Comparison of ENCODE assay signal across 8 cellular contexts in genomic region chr1:109240158-109241152, GRCh38. TPM values are rescaled to one million over a fixed set of nuclear protein-coding genes. Genes with fewer than 3 reads are reported as not detected.
DNase-seq lines count a peak whose midpoint lies in the region; ATAC-seq, FAIRE-seq and TF ChIP-seq lines count a peak whose summit lies in the region.

No MANE protein-coding gene starts in this region.

- RAD21 ChIA-PET in GM12878 (lab: Charles Lee; ENCODE audit: unreplicated experiment): interaction anchor here (0.9 to 1.9 kb wide), 2 partner anchors 158 to 292 kb away, joined by 3 to 7 read pairs; partner anchors contain the start of gene SORT1

- H2AFZ ChIP-seq in GM12878 (ENCODE audit: control insufficient read depth, low read depth, low read length): no peak overlapping the region

- H3K9me3 ChIP-seq in BLaER1: no peaks in the 10 kb centered on the region
- no peaks in the 10 kb centered on the region for H3K9me3 ChIP-seq in GM12878 (replicated peaks; ENCODE audit: control insufficient read depth, insufficient read depth, low read length)
- H3K9me3 ChIP-seq in stomach: no peaks in the 10 kb centered on the region

- in situ Hi-C loops in GM12878 (cut with MboI): no loop called here

- H3K9ac ChIP-seq in BLaER1 (no peak overlapping the region), GM12878 (ENCODE audit: control insufficient read depth, insufficient read depth, low read length) (no peak overlapping the region)

- no peaks in the 10 kb centered on the region for H3K79me2 ChIP-seq in GM12878 (ENCODE audit: control insufficient read depth, insufficient read depth, low read length)

- H3K27me3 ChIP-seq in BLaER1: peaks cover 9% of the 10 kb centered on the region; the same call in 1 of the 2 replicates
- H3K27me3 ChIP-seq in GM12878 (replicated peaks in 1 of 2; ENCODE audit: control insufficient read depth in 2 of 2, insufficient read depth in 2 of 2, low read length in 1 of 2): no peaks in the 10 kb centered on the region
- H3K27me3 ChIP-seq in stomach: peaks cover 0 to 10% (median 0%) of the 10 kb centered on the region in 3 donors

- FAIRE-seq in GM12878 (lab: Jason Lieb, UNC): no peak

- TF ChIP-seq CTCF in GM12878 (IDR thresholded peaks at IDR 0.05 in 2 of 3, conservative IDR thresholded peaks at IDR 0.05 in 1 of 3; ENCODE audit: control insufficient read depth in 2 of 3, extremely low read depth in 1 of 3, insufficient read depth in 1 of 3, low read depth in 3 of 3, low read length in 3 of 3) (no peak), stomach (IDR thresholded peaks at IDR 0.05) (no peak)

- BruUV-seq in GM12878 (replicated peaks; lab: Mats Ljungman, UMichigan): no TSS peak

- H3K4me3 ChIP-seq in BLaER1 (no peak overlapping the region), GM12878 (no peak overlapping the region), stomach (no peak overlapping the region)

- H4K20me1 ChIP-seq in BLaER1: peaks cover 28% of the 10 kb centered on the region
- H4K20me1 ChIP-seq in GM12878 (ENCODE audit: control insufficient read depth, insufficient read depth): no peaks in the 10 kb centered on the region

- no peak for TF ChIP-seq RAD21 in GM12878 (IDR thresholded peaks at IDR 0.05; ENCODE audit: insufficient read depth, low read depth, low read length)

- 66% methylated on average over 26 of the region's 26 CpGs for WGBS in GM12878 (ENCODE audit: insufficient coverage, insufficient replicate concordance, low lambda C conversion rate, missing lambda C conversion rate)
- 24 to 36% (median 28%) methylated on average over 25 to 26 of the region's 26 CpGs for WGBS in stomach, 5 donors

- 0 out of 2 replicates have a peak, but pooled peaks have one; percentile 11 for TF ChIP-seq POLR2A in GM12878 (IDR thresholded peaks at IDR 0.05; ENCODE audit: low read depth, low read length)
- TF ChIP-seq POLR2A in stomach (IDR thresholded peaks at IDR 0.05): no peak

- POLR2A ChIA-PET in GM12878 (lab: Charles Lee): interaction anchor here (1.1 kb wide), 1 partner anchor 17 kb away, joined by 3 read pairs; no protein-coding TSS in a partner anchor

- CTCF ChIA-PET in GM12878 (lab: Yijun Ruan, JAX): interaction anchor here (0.7 to 2.4 kb wide), 6 partner anchors 39 to 292 kb away, joined by 3 to 11 read pairs (median 8); no protein-coding TSS in a partner anchor

- H3K27ac ChIP-seq in BLaER1 (no peak overlapping the region), GM12878 (ENCODE audit: control insufficient read depth, insufficient read depth) (no peak overlapping the region), stomach (peak overlapping the region; percentile 7 to 59 (median 56))

- peak; percentile 40 for DNase-seq in LHCN-M2 (ENCODE audit: low read depth)
- no peak for DNase-seq in GM12878 (ENCODE audit: low read depth, low spot score)
- DNase-seq in iPS-NIHi11 (ENCODE audit: low spot score): peak; percentile 56
- peak; percentile 54 for DNase-seq in stomach
- no peak for DNase-seq in foreskin melanocyte
- DNase-seq in stimulated activated naive CD4-positive, alpha-beta T cell treated with Interleukin-2 at 50 U/mL for 16 hours (lab: John Stamatoyannopoulos, UW): no peak
- no peak for DNase-seq in HuH-7 (ENCODE audit: low spot score)

- peaks cover 10% of the 10 kb centered on the region; the same call in 1 of the 2 replicates for H3K4me1 ChIP-seq in BLaER1
- no peaks in the 10 kb centered on the region for H3K4me1 ChIP-seq in GM12878 (ENCODE audit: control insufficient read depth, insufficient read depth, low read length)
- H3K4me1 ChIP-seq in stomach: peaks cover 22 to 36% (median 33%) of the 10 kb centered on the region in 4 donors

- intact Hi-C loops in GM12878 (cut with micrococcal nuclease; ENCODE audit: unreplicated experiment): no loop called here
- intact Hi-C loops in stomach (cut with DNase I; ENCODE audit: low total_unique reads): no loop called here

- H3K36me3 ChIP-seq in BLaER1 (peaks cover 48% of the 10 kb centered on the region), GM12878 (ENCODE audit: control insufficient read depth in 2 of 2, insufficient read depth in 2 of 2, low read length in 1 of 2) (peaks cover 13 to 25% of the 10 kb centered on the region in 2 experiments), stomach (peaks cover 36 to 42% (median 40%) of the 10 kb centered on the region in 4 donors)

- H3K4me2 ChIP-seq in BLaER1: 0 out of 2 replicates have a peak overlapping the region, but pooled peaks have one; percentile 9
- no peak overlapping the region for H3K4me2 ChIP-seq in GM12878 (ENCODE audit: control insufficient read depth, insufficient read depth)

- ATAC-seq in GM12878: peak; percentile 8; the same call in 2 of the 3 replicates

- SMC1A ChIA-PET in GM12878 (lab: Charles Lee; ENCODE audit: uncharacterized antibody, unreplicated experiment): interaction anchor here (1.1 to 1.5 kb wide), 2 partner anchors 23 to 292 kb away, joined by 3 to 4 read pairs; no protein-coding TSS in a partner anchor

- TF ChIP-seq EP300 in GM12878 (IDR thresholded peaks at IDR 0.05; ENCODE audit: borderline replicate concordance in 1 of 2, control insufficient read depth in 1 of 2, low read depth in 2 of 2, low read length in 2 of 2): no peak
- TF ChIP-seq EP300 in stomach (IDR thresholded peaks at IDR 0.05): no peak

RNA-seq across cellular contexts. Expression of gene CELSR2, which starts 8.9 kb away (rescaled TPM):
- total RNA-seq in LHCN-M2 (2014; rRNA removed) (0.06 and 0.17 TPM in 2 replicates), GM12878 (2014; rRNA removed) (under 0.01 TPM in 1 of 2 replicates, not detected in the other), GM12878 (2014; rRNA removed; fragmentation: Illumina TruSeq; extraction: Trizol) (0.04 and 0.14 TPM in 2 replicates), GM12878 (2021) (0.15 and 0.19 TPM in 2 replicates), stomach (10 to 100 TPM in 1 of 5 donors, 1 to 10 TPM in 4; 3.5 to 18.7 (median 7.2) TPM)
- 0.36 TPM for polyA plus RNA-seq in LHCN-M2 (2012)
- 0.27 TPM in 2 replicates for total RNA-seq in GM12878 (2013; cell fraction: nucleolus; rRNA removed)
- 0.13 TPM for polyA plus RNA-seq in GM12878 (2011; ENCODE audit: low read depth)
- polyA plus RNA-seq in GM12878 (2011; rRNA removed) (0.03 and 0.07 TPM in 2 replicates), GM12878 (2014; fragmentation: Illumina TruSeq; extraction: Trizol) (0.02 and 0.10 TPM in 2 replicates), GM12878 (2014; fragmentation: Nextera tagmentation; extraction: Ambion mirVana) (not detected), GM12878 (2014; rRNA removed) (0.01 and 0.19 TPM in 2 replicates), GM12878 (2016; fragmentation: Nextera tagmentation; extraction: Ambion mirVana) (under 1 TPM; 0.03 to 0.04 TPM), stomach (1 to 10 TPM in 2 of 3 donors, under 1 TPM in 1; 0.76 to 8.7 (median 1.5) TPM)
- polyA plus RNA-seq in GM12878 (2011; cell fraction: cytosol; rRNA removed): 0.09 and 0.10 TPM in 2 replicates
- polyA plus RNA-seq in GM12878 (2011; cell fraction: nucleus; rRNA removed): 0.78 TPM in 2 replicates
- polyA plus RNA-seq in GM12878 (2012): 0.31 and 0.45 TPM in 2 replicates
- 0.62 and 2.3 TPM in 2 replicates for polyA minus RNA-seq in GM12878 (2011; rRNA and poly(A)+ RNA removed)
- polyA minus RNA-seq in GM12878 (2011; cell fraction: cytosol; rRNA and poly(A)+ RNA removed): 0.21 and 0.27 TPM in 2 replicates
- polyA minus RNA-seq in GM12878 (2011; cell fraction: nucleus; rRNA and poly(A)+ RNA removed): 0.48 and 0.86 TPM in 2 replicates

RNA-seq across cellular contexts. Expression of gene SARS1, which starts 26.7 kb away (rescaled TPM):
- total RNA-seq in LHCN-M2 (2014; rRNA removed): 134 and 149 TPM in 2 replicates
- 165 TPM for polyA plus RNA-seq in LHCN-M2 (2012)
- total RNA-seq in GM12878 (2013; cell fraction: nucleolus; rRNA removed): 124 and 126 TPM in 2 replicates
- 120 and 123 TPM in 2 replicates for total RNA-seq in GM12878 (2014; rRNA removed)
- total RNA-seq in GM12878 (2014; rRNA removed; fragmentation: Illumina TruSeq; extraction: Trizol): 133 and 137 TPM in 2 replicates
- total RNA-seq in GM12878 (2021): 110 and 115 TPM in 2 replicates
- polyA plus RNA-seq in GM12878 (2011; ENCODE audit: low read depth): 93.3 TPM
- 87.1 and 116 TPM in 2 replicates for polyA plus RNA-seq in GM12878 (2011; rRNA removed)
- polyA plus RNA-seq in GM12878 (2011; cell fraction: cytosol; rRNA removed): 109 and 122 TPM in 2 replicates
- polyA plus RNA-seq in GM12878 (2011; cell fraction: nucleus; rRNA removed): 128 and 149 TPM in 2 replicates
- 102 and 112 TPM in 2 replicates for polyA plus RNA-seq in GM12878 (2012)
- 139 and 152 TPM in 2 replicates for polyA plus RNA-seq in GM12878 (2014; fragmentation: Illumina TruSeq; extraction: Trizol)
- polyA plus RNA-seq in GM12878 (2014; fragmentation: Nextera tagmentation; extraction: Ambion mirVana): 100 to 1,000 TPM; 148 to 202 TPM
- polyA plus RNA-seq in GM12878 (2014; rRNA removed): 103 and 110 TPM in 2 replicates
- 100 to 1,000 TPM; 163 to 168 TPM for polyA plus RNA-seq in GM12878 (2016; fragmentation: Nextera tagmentation; extraction: Ambion mirVana)
- 83.7 and 94.1 TPM in 2 replicates for polyA minus RNA-seq in GM12878 (2011; rRNA and poly(A)+ RNA removed)
- polyA minus RNA-seq in GM12878 (2011; cell fraction: cytosol; rRNA and poly(A)+ RNA removed): 26.5 and 31.2 TPM in 2 replicates
- 44.6 and 53.6 TPM in 2 replicates for polyA minus RNA-seq in GM12878 (2011; cell fraction: nucleus; rRNA and poly(A)+ RNA removed)
- 100 to 1,000 TPM in 4 of 5 donors, 10 to 100 TPM in 1; 80.8 to 127 (median 117) TPM for total RNA-seq in stomach
- 100 to 1,000 TPM in 2 of 3 donors, 10 to 100 TPM in 1; 95.6 to 232 (median 100) TPM for polyA plus RNA-seq in stomach

RNA-seq across cellular contexts. Expression of gene PSRC1, which starts 42.5 kb away (rescaled TPM):
- 57.6 and 60.4 TPM in 2 replicates for total RNA-seq in LHCN-M2 (2014; rRNA removed)
- polyA plus RNA-seq in LHCN-M2 (2012): 32.9 TPM
- 5.4 and 5.7 TPM in 2 replicates for total RNA-seq in GM12878 (2013; cell fraction: nucleolus; rRNA removed)
- 5.1 and 5.6 TPM in 2 replicates for total RNA-seq in GM12878 (2014; rRNA removed)
- total RNA-seq in GM12878 (2014; rRNA removed; fragmentation: Illumina TruSeq; extraction: Trizol): 3.0 and 3.8 TPM in 2 replicates
- total RNA-seq in GM12878 (2021): 4.7 and 6.1 TPM in 2 replicates
- polyA plus RNA-seq in GM12878 (2011; ENCODE audit: low read depth): 1.9 TPM
- 7.9 and 8.7 TPM in 2 replicates for polyA plus RNA-seq in GM12878 (2011; rRNA removed)
- 9.7 and 10.8 TPM in 2 replicates for polyA plus RNA-seq in GM12878 (2011; cell fraction: cytosol; rRNA removed)
- 37.3 and 41.3 TPM in 2 replicates for polyA plus RNA-seq in GM12878 (2011; cell fraction: nucleus; rRNA removed)
- 3.3 and 7.7 TPM in 2 replicates for polyA plus RNA-seq in GM12878 (2012)
- polyA plus RNA-seq in GM12878 (2014; fragmentation: Illumina TruSeq; extraction: Trizol): 2.3 and 3.4 TPM in 2 replicates
- 1 to 10 TPM; 1.2 to 2.0 TPM for polyA plus RNA-seq in GM12878 (2014; fragmentation: Nextera tagmentation; extraction: Ambion mirVana)
- polyA plus RNA-seq in GM12878 (2014; rRNA removed): 7.2 and 7.8 TPM in 2 replicates
- polyA plus RNA-seq in GM12878 (2016; fragmentation: Nextera tagmentation; extraction: Ambion mirVana): 10 to 100 TPM; 10.1 to 11.8 TPM
- 3.1 and 9.1 TPM in 2 replicates for polyA minus RNA-seq in GM12878 (2011; rRNA and poly(A)+ RNA removed)
- 2.8 and 4.2 TPM in 2 replicates for polyA minus RNA-seq in GM12878 (2011; cell fraction: cytosol; rRNA and poly(A)+ RNA removed)
- polyA minus RNA-seq in GM12878 (2011; cell fraction: nucleus; rRNA and poly(A)+ RNA removed): 7.7 and 8.1 TPM in 2 replicates
- total RNA-seq in stomach: 10 to 100 TPM in 1 of 5 donors, 1 to 10 TPM in 1, under 1 TPM in 2, not detected in 1; 0.29 to 18.7 (median 1.7) TPM
- polyA plus RNA-seq in stomach: 10 to 100 TPM in 1 of 3 donors, 1 to 10 TPM in 2; 3.6 to 11.2 (median 4.1) TPM

Comparison
In these comparisons a context has a peak if more than half of its experiments do, and no peak if none do; other contexts are left out.
1. H3K27ac ChIP-seq: peak in stomach (5 of 5); none in BLaER1 (single experiment) and GM12878 (single experiment).
2. DNase-seq: peak in LHCN-M2 (single experiment), iPS-NIHi11 (single experiment) and stomach (single experiment); none in GM12878 (single experiment), foreskin melanocyte (single experiment), stimulated activated naive CD4-positive, alpha-beta T cell treated with Interleukin-2 at 50 U/mL for 16 hours (single experiment) and HuH-7 (single experiment).